Comparison of ENCODE assay signal across 8 cellular contexts in the genomic region with DNA sequence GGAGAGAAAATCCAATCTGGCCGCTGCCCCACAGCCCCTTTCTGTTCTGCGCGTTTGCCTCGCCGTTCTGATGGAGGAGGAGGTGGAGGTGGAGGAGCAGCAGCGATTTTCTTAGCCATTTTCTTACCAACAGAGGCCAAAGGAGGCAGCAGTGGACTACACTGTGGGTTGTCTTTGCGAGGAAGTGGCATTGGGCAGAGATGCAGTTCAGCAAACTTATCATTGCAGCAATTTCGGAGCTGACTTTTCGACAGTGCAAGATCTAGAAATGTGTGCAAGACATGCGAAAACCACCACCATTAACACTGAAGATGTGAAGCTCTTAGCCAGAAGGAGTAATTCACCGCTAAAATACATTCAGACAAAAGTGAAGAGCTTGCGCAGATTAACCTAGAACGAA. TPM values are rescaled to one million over a fixed set of nuclear protein-coding genes. Genes with fewer than 3 reads are reported as not detected.
DNase-seq lines count a peak whose midpoint lies in the region; ATAC-seq, FAIRE-seq and TF ChIP-seq lines count a peak whose summit lies in the region.
"Had no signal": no experiment of that assay in that cellular context is flagged by ENCODE, and none has a peak within 500 bp of the region (broad histone marks: within the 10 kb centered on the region; RNA-seq: fewer than 3 reads in every experiment).

No MANE protein-coding gene starts in this region.

- intact Hi-C loops in activated T-helper 1 cell treated with anti-CD3 and anti-CD28 coated beads, Interleukin-12 subunit alpha, Interleukin-12 subunit beta, Interleukin-2, Interleukin-4 antibody, amounts not matched to agents 30 ng/mL and 10 ng/mL and 1 ng/mL, durations not matched to agents 14 hours and 24 hours and 36 hours (cut with micrococcal nuclease): loop anchor here (5.0 to 10.0 kb wide), 4 partner anchors 129 to 489 kb away; no protein-coding TSS in a partner anchor

- H3K36me3 ChIP-seq in ES-I3 (ENCODE audit: insufficient read depth, low read length): no peaks in the 10 kb centered on the region
- H3K36me3 ChIP-seq: SJCRH30 had no signal

- DNase-seq in NCI-H226: peak; percentile 43
- DNase-seq in activated T-helper 1 cell treated with anti-CD3 and anti-CD28 coated beads, Interleukin-12 subunit alpha, Interleukin-12 subunit beta, Interleukin-2, Interleukin-4 antibody, amounts not matched to agents 30 ng/mL and 10 ng/mL and 1 ng/mL, durations not matched to agents 14 hours and 24 hours and 36 hours (ENCODE audit: low spot score): peak; percentile 6
- peak; percentile 13 to 37 for DNase-seq in frontal cortex (ENCODE audit: low spot score in 2 of 2)
- peak; percentile 48 for DNase-seq in retinal pigment epithelial cell (ENCODE audit: low read depth)

- ATAC-seq in GM21528 (IDR thresholded peaks at IDR 0.05; ENCODE audit: low FRiP score, unreplicated experiment): no peak
- ATAC-seq in GM18867 (IDR thresholded peaks at IDR 0.05; ENCODE audit: unreplicated experiment): no peak

- 0 out of 2 replicates have a peak, but pooled peaks cover 3% of the 10 kb centered on the region for H3K4me1 ChIP-seq in ES-I3 (ENCODE audit: insufficient read depth, low read length)

- peak overlapping the region; percentile 78; the same call in 1 of the 2 replicates for H3K9ac ChIP-seq in ES-I3 (ENCODE audit: low read depth, low read length)

- H3K9me3 ChIP-seq in ES-I3 (ENCODE audit: control insufficient read depth, insufficient read depth, low read length): no peaks in the 10 kb centered on the region
- H3K9me3 ChIP-seq: SJCRH30 had no signal

- peak overlapping the region; percentile 86 for H3K4me3 ChIP-seq in retinal pigment epithelial cell (ENCODE audit: low read length)
- H3K4me3 ChIP-seq: SJCRH30 had no signal

- H3K4me3 Mint-ChIP-seq in activated T-helper 1 cell treated with anti-CD3 and anti-CD28 coated beads, Interleukin-12 subunit alpha, Interleukin-12 subunit beta, Interleukin-2, Interleukin-4 antibody, amounts not matched to agents 30 ng/mL and 10 ng/mL and 1 ng/mL, durations not matched to agents 14 hours and 24 hours and 36 hours: peak overlapping the region; percentile 81

- H3K4me1 Mint-ChIP-seq in activated T-helper 1 cell treated with anti-CD3 and anti-CD28 coated beads, Interleukin-12 subunit alpha, Interleukin-12 subunit beta, Interleukin-2, Interleukin-4 antibody, amounts not matched to agents 30 ng/mL and 10 ng/mL and 1 ng/mL, durations not matched to agents 14 hours and 24 hours and 36 hours (ENCODE audit: low read depth): peaks cover 32% of the 10 kb centered on the region

- peaks cover 3% of the 10 kb centered on the region for H3K27me3 Mint-ChIP-seq in activated T-helper 1 cell treated with anti-CD3 and anti-CD28 coated beads, Interleukin-12 subunit alpha, Interleukin-12 subunit beta, Interleukin-2, Interleukin-4 antibody, amounts not matched to agents 30 ng/mL and 10 ng/mL and 1 ng/mL, durations not matched to agents 14 hours and 24 hours and 36 hours (ENCODE audit: insufficient read depth)

- H3K36me3 Mint-ChIP-seq in activated T-helper 1 cell treated with anti-CD3 and anti-CD28 coated beads, Interleukin-12 subunit alpha, Interleukin-12 subunit beta, Interleukin-2, Interleukin-4 antibody, amounts not matched to agents 30 ng/mL and 10 ng/mL and 1 ng/mL, durations not matched to agents 14 hours and 24 hours and 36 hours (ENCODE audit: low read depth): no peaks in the 10 kb centered on the region

- H3K27ac Mint-ChIP-seq in activated T-helper 1 cell treated with anti-CD3 and anti-CD28 coated beads, Interleukin-12 subunit alpha, Interleukin-12 subunit beta, Interleukin-2, Interleukin-4 antibody, amounts not matched to agents 30 ng/mL and 10 ng/mL and 1 ng/mL, durations not matched to agents 14 hours and 24 hours and 36 hours: peak overlapping the region; percentile 83

- peak; percentile 74 for TF ChIP-seq CTCF in retinal pigment epithelial cell (conservative IDR thresholded peaks at IDR 0.05; ENCODE audit: low read depth, low read length)

- no peak for FAIRE-seq in frontal cortex (lab: Jason Lieb, UNC)

- no peaks in the 10 kb centered on the region for H3K9me3 Mint-ChIP-seq in activated T-helper 1 cell treated with anti-CD3 and anti-CD28 coated beads, Interleukin-12 subunit alpha, Interleukin-12 subunit beta, Interleukin-2, Interleukin-4 antibody, amounts not matched to agents 30 ng/mL and 10 ng/mL and 1 ng/mL, durations not matched to agents 14 hours and 24 hours and 36 hours

RNA-seq across cellular contexts. Expression of a gene that starts 1.9 kb away (rescaled TPM):
- 9.5 and 10.2 TPM in 2 replicates for total RNA-seq in activated T-helper 1 cell treated with anti-CD3 and anti-CD28 coated beads, Interleukin-12 subunit alpha, Interleukin-12 subunit beta, Interleukin-2, Interleukin-4 antibody, amounts not matched to agents 30 ng/mL and 10 ng/mL and 1 ng/mL, durations not matched to agents 14 hours and 24 hours and 36 hours
- 49.7 TPM for total RNA-seq in frontal cortex
